Comparison of ENCODE assay signal across 8 cellular contexts in genomic region chr12:1939745-1940607, GRCh38. TPM values are rescaled to one million over a fixed set of nuclear protein-coding genes. Genes with fewer than 3 reads are reported as not detected.
DNase-seq lines count a peak whose midpoint lies in the region; ATAC-seq, FAIRE-seq and TF ChIP-seq lines count a peak whose summit lies in the region.

No MANE protein-coding gene starts in this region.

- TF ChIP-seq CTCF in A549 (IDR thresholded peaks at IDR 0.05), result peak; percentile 91
- peak; percentile 83 to 96 for TF ChIP-seq CTCF in right atrium auricular region (IDR thresholded peaks at IDR 0.05)
- peak; percentile 91 to 95 (median 92) for TF ChIP-seq CTCF in vagina (IDR thresholded peaks at IDR 0.05)

- intact Hi-C loops in vagina (cut with DNase I), result loop anchor here (2.0 to 10.0 kb wide), 4 partner anchors 95 to 335 kb away; no protein-coding TSS in a partner anchor

- H3K4me3 ChIP-seq in A549 (no peak overlapping the region), right atrium auricular region (no peak overlapping the region), rectal smooth muscle tissue (ENCODE audit: low read length) (peak overlapping the region; percentile 7), vagina (peak overlapping the region in 1 of 2 donors; percentile 13)

- H3K4me1 ChIP-seq in A549, result peaks cover 17% of the 10 kb centered on the region
- H3K4me1 ChIP-seq in right atrium auricular region, result peaks cover 0 to 24% of the 10 kb centered on the region in 2 donors
- peaks cover 39% of the 10 kb centered on the region for H3K4me1 ChIP-seq in rectal smooth muscle tissue (ENCODE audit: control insufficient read depth, insufficient read depth, low read length)
- H3K4me1 ChIP-seq in vagina, result peaks cover 26% of the 10 kb centered on the region

- peak; percentile 90 to 94 for ATAC-seq in A549

- TF ChIP-seq RAD21 in A549 (conservative IDR thresholded peaks at IDR 0.05 in 1 of 2, IDR thresholded peaks at IDR 0.05 in 1 of 2), result peak; percentile 93 to 94

- POLR2A ChIA-PET in A549 (lab: Yijun Ruan, JAX), result interaction anchor here (0.6 to 1.4 kb wide), 3 partner anchors 12 to 1592 kb away, joined by 3 to 7 read pairs (median 3); no protein-coding TSS in a partner anchor

- no peak for TF ChIP-seq EP300 in A549 (IDR thresholded peaks at IDR 0.05)

- peak; percentile 72 to 80 for DNase-seq in A549 (ENCODE audit: low read depth in 1 of 2, low spot score in 1 of 2)
- DNase-seq in GM18507 (ENCODE audit: extremely low spot score, insufficient read length, low read depth), result peak; percentile 70
- DNase-seq in NCI-H1105 (lab: John Stamatoyannopoulos, UW), result peak; percentile 56
- peak; percentile 95 for DNase-seq in T-helper 9 cell
- DNase-seq in anterior cingulate cortex (lab: John Stamatoyannopoulos, UW), result peak; percentile 11 to 93 (median 76)
- peak; percentile 91 for DNase-seq in right atrium auricular region (ENCODE audit: low spot score)
- DNase-seq in vagina (ENCODE audit: extremely low spot score in 2 of 2), result peak in 1 of 2 donors; percentile 77

- TF ChIP-seq POLR2A in A549 (IDR thresholded peaks at IDR 0.05; ENCODE audit: low read length), result no peak
- TF ChIP-seq POLR2A in vagina (IDR thresholded peaks at IDR 0.05), result no peak

- H3K27ac ChIP-seq in A549 (no peak overlapping the region), right atrium auricular region (no peak overlapping the region), rectal smooth muscle tissue (ENCODE audit: low read depth, low read length) (peak overlapping the region; percentile 81), vagina (peak overlapping the region; percentile 46)

- H3K4me2 ChIP-seq in A549, result peak overlapping the region; percentile 23; the same call in 1 of the 3 replicates

- no peaks in the 10 kb centered on the region for H3K27me3 ChIP-seq in right atrium auricular region
- H3K27me3 ChIP-seq in rectal smooth muscle tissue (ENCODE audit: control insufficient read depth, insufficient read depth, low read length), result no peaks in the 10 kb centered on the region
- H3K27me3 ChIP-seq in vagina, result no peaks in the 10 kb centered on the region

- CTCF ChIA-PET in A549 (lab: Yijun Ruan, JAX), result interaction anchor here (0.6 to 11.5 kb wide), 84 partner anchors 12 to 1098 kb away, joined by 3 to 324 read pairs (median 5); partner anchors contain the start of genes ADIPOR2, CACNA2D4, DCP1B and WNT5B

- no peak overlapping the region for H3K9ac ChIP-seq in rectal smooth muscle tissue (ENCODE audit: low read length)

- no peaks in the 10 kb centered on the region for H3K36me3 ChIP-seq in right atrium auricular region
- no peaks in the 10 kb centered on the region for H3K36me3 ChIP-seq in rectal smooth muscle tissue (ENCODE audit: control insufficient read depth, insufficient read depth, low read length)
- peaks cover 0 to 17% of the 10 kb centered on the region in 2 donors for H3K36me3 ChIP-seq in vagina

- WGBS in A549 (ENCODE audit: missing lambda C conversion rate), result 39% methylated on average over 17 of the region's 17 CpGs

- H3K9me3 ChIP-seq in A549 (no peaks in the 10 kb centered on the region), right atrium auricular region (no peaks in the 10 kb centered on the region), vagina (no peaks in the 10 kb centered on the region)

- FAIRE-seq in A549 (lab: Jason Lieb, UNC), result no peak
- FAIRE-seq in GM18507 (lab: Jason Lieb, UNC), result peak; percentile 88

TF ChIP-seq in A549, 52 proteins besides CTCF, POLR2A, EP300 and RAD21:
- TF ChIP-seq E2F6 (IDR thresholded peaks at IDR 0.05; ENCODE audit: borderline replicate concordance, low read depth) (no peak), SMC3 (IDR thresholded peaks at IDR 0.05) (peak; percentile 93)
TF ChIP-seq in A549: peak in this region for 1.

RNA-seq across cellular contexts. Expression of gene CACNA2D4, which starts 21.5 kb away (rescaled TPM):
- polyA plus RNA-seq in A549 (2011; rRNA removed) (not detected in 2 replicates), A549 (2017; fragmentation: RNase III; extraction: RNeasy Plus Mini Kit Qiagen cat#74134 plus additional on column Dnase treatment) (not detected in 3 replicates)
- polyA plus RNA-seq in A549 (2012; cell fraction: cytosol; rRNA removed), result not detected in 2 replicates
- polyA plus RNA-seq in A549 (2012; cell fraction: nucleus; rRNA removed), result 0.05 TPM in 1 of 2 replicates, not detected in the other
- polyA minus RNA-seq in A549 (2011; rRNA and poly(A)+ RNA removed), result not detected in 2 replicates
- total RNA-seq in right atrium auricular region (1 to 10 TPM; 1.6 to 4.1 TPM), vagina (2.2 TPM)

Comparison
In these comparisons a context has a peak if more than half of its experiments do, and no peak if none do; other contexts are left out.
1. H3K27ac ChIP-seq: peak in rectal smooth muscle tissue (single experiment) and vagina (single experiment); none in A549 (0 of 2) and right atrium auricular region (0 of 2).
2. Peak in every context shown above with its lines, with median percentiles within 50 percentile points of each other: CTCF ChIP-seq.